ENCODE assay signal across 8 cellular contexts in the genomic region with DNA sequence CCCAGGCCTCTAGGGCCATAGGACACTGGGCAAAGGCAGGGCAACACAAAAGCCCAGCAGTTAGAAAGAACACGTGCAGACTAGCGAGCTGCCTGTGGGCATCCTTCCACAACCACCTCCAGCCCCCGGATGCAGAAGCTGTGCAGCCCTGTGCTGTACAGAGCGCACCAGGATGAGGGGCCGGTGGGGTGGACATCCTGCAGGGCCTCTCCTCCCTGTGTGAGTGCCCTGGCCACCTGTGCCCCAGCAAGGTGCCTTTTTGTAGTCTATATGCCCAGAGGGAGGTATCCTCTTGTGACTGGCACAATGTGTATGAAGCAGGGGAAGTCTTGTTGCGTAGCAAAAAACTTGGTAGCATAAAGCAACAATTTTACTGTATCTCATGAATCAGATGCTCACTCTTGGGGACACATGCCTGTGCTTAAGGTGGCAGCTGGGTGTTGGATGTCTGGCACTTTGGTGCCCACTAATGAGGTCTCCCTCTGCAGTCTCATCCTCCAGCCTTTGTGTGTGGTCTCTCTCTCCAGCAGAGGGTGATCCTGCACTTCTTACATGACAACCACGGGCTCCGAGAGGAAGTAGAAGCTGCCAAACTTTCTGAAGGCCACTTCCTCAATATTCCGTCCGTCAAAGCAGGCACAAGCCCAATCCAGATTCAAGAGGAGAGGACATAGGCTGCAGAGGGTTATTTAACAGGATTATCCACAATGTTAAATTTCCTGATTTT. TPM values are rescaled to one million over a fixed set of nuclear protein-coding genes. Genes with fewer than 3 reads are reported as not detected.
DNase-seq lines count a peak whose midpoint lies in the region; ATAC-seq, FAIRE-seq and TF ChIP-seq lines count a peak whose summit lies in the region.

No MANE protein-coding gene starts in this region.

- peak overlapping the region; percentile 10 to 18; a peak in 3 of 6 replicates for H3K27ac ChIP-seq in A549

- H3K4me3 Mint-ChIP-seq in HFFc6 = no peak overlapping the region
- H3K4me3 Mint-ChIP-seq in activated T-helper 1 cell treated with anti-CD3 and anti-CD28 coated beads, Interleukin-12 subunit alpha, Interleukin-12 subunit beta, Interleukin-2, Interleukin-4 antibody, amounts not matched to agents 30 ng/mL and 10 ng/mL and 1 ng/mL, durations not matched to agents 14 hours and 24 hours and 36 hours = no peak overlapping the region

- H3K4me3 ChIP-seq in A549 (no peak overlapping the region), fibroblast of villous mesenchyme (ENCODE audit: low read depth, low read length) (no peak overlapping the region)

- H3K4me2 ChIP-seq in A549 = 0 out of 3 replicates have a peak overlapping the region, but pooled peaks have one; percentile 9

- TF ChIP-seq EP300 in A549 (IDR thresholded peaks at IDR 0.05) = no peak

- no peak for TF ChIP-seq POLR2A in A549 (IDR thresholded peaks at IDR 0.05; ENCODE audit: low read length)

- peaks cover 22% of the 10 kb centered on the region for H3K4me1 Mint-ChIP-seq in HFFc6 (ENCODE audit: low read depth)
- peaks cover 56% of the 10 kb centered on the region for H3K4me1 Mint-ChIP-seq in activated T-helper 1 cell treated with anti-CD3 and anti-CD28 coated beads, Interleukin-12 subunit alpha, Interleukin-12 subunit beta, Interleukin-2, Interleukin-4 antibody, amounts not matched to agents 30 ng/mL and 10 ng/mL and 1 ng/mL, durations not matched to agents 14 hours and 24 hours and 36 hours (ENCODE audit: low read depth)

- TF ChIP-seq RAD21 in A549 (conservative IDR thresholded peaks at IDR 0.05 in 1 of 2, IDR thresholded peaks at IDR 0.05 in 1 of 2) = peak; percentile 71 to 75

- CTCF ChIA-PET in A549 (lab: Yijun Ruan, JAX) = interaction anchor here (0.6 to 8.1 kb wide), 44 partner anchors 9 to 447 kb away, joined by 3 to 111 read pairs (median 4); partner anchors contain the start of genes DYNC2I1 and NCAPG2

- intact Hi-C loops in activated T-helper 1 cell treated with anti-CD3 and anti-CD28 coated beads, Interleukin-12 subunit alpha, Interleukin-12 subunit beta, Interleukin-2, Interleukin-4 antibody, amounts not matched to agents 30 ng/mL and 10 ng/mL and 1 ng/mL, durations not matched to agents 14 hours and 24 hours and 36 hours (cut with micrococcal nuclease) = loop anchor here (1.0 kb wide), 1 partner anchor 281 kb away; no protein-coding TSS in a partner anchor

- peak; percentile 96 for ATAC-seq in A549
- ATAC-seq in omental fat pad (ENCODE audit: low FRiP score) = peak; percentile 42

- H3K9me3 Mint-ChIP-seq in HFFc6 = no peaks in the 10 kb centered on the region
- no peaks in the 10 kb centered on the region for H3K9me3 Mint-ChIP-seq in activated T-helper 1 cell treated with anti-CD3 and anti-CD28 coated beads, Interleukin-12 subunit alpha, Interleukin-12 subunit beta, Interleukin-2, Interleukin-4 antibody, amounts not matched to agents 30 ng/mL and 10 ng/mL and 1 ng/mL, durations not matched to agents 14 hours and 24 hours and 36 hours

- peaks cover 19% of the 10 kb centered on the region for H3K36me3 Mint-ChIP-seq in HFFc6 (ENCODE audit: low read depth)
- H3K36me3 Mint-ChIP-seq in activated T-helper 1 cell treated with anti-CD3 and anti-CD28 coated beads, Interleukin-12 subunit alpha, Interleukin-12 subunit beta, Interleukin-2, Interleukin-4 antibody, amounts not matched to agents 30 ng/mL and 10 ng/mL and 1 ng/mL, durations not matched to agents 14 hours and 24 hours and 36 hours (ENCODE audit: low read depth) = peaks cover 38% of the 10 kb centered on the region

- TF ChIP-seq CTCF in A549 (IDR thresholded peaks at IDR 0.05) (peak; percentile 65), HFFc6 (IDR thresholded peaks at IDR 0.05) (peak; percentile 70), fibroblast of villous mesenchyme (IDR thresholded peaks at IDR 0.05; ENCODE audit: insufficient read depth, low read depth, low read length) (peak; percentile 71), omental fat pad (IDR thresholded peaks at IDR 0.05) (no peak)

- H3K27ac Mint-ChIP-seq in HFFc6 = peak overlapping the region; percentile 56
- H3K27ac Mint-ChIP-seq in activated T-helper 1 cell treated with anti-CD3 and anti-CD28 coated beads, Interleukin-12 subunit alpha, Interleukin-12 subunit beta, Interleukin-2, Interleukin-4 antibody, amounts not matched to agents 30 ng/mL and 10 ng/mL and 1 ng/mL, durations not matched to agents 14 hours and 24 hours and 36 hours = peak overlapping the region; percentile 41

- no peaks in the 10 kb centered on the region for H3K27me3 Mint-ChIP-seq in HFFc6 (ENCODE audit: insufficient read depth)
- H3K27me3 Mint-ChIP-seq in activated T-helper 1 cell treated with anti-CD3 and anti-CD28 coated beads, Interleukin-12 subunit alpha, Interleukin-12 subunit beta, Interleukin-2, Interleukin-4 antibody, amounts not matched to agents 30 ng/mL and 10 ng/mL and 1 ng/mL, durations not matched to agents 14 hours and 24 hours and 36 hours (ENCODE audit: insufficient read depth) = no peaks in the 10 kb centered on the region

- H3K4me1 ChIP-seq in A549 = peaks cover 6% of the 10 kb centered on the region; the same call in 2 of the 3 replicates

- 63% methylated on average over 8 of the region's 10 CpGs for WGBS in A549 (ENCODE audit: missing lambda C conversion rate)

- no peaks in the 10 kb centered on the region for H3K9me3 ChIP-seq in A549

- FAIRE-seq in A549 (lab: Jason Lieb, UNC) = no peak

- DNase-seq in A549 (ENCODE audit: low read depth in 1 of 2, low spot score in 1 of 2) (peak; percentile 51 to 76), GDM1 (lab: John Stamatoyannopoulos, UW) (peak; percentile 78), HFFc6 (peak; percentile 56), NCI-H526 treated with DMSO at 0.1 percent for 48 hours (lab: John Stamatoyannopoulos, UW) (peak; percentile 21), fibroblast of villous mesenchyme (ENCODE audit: low read depth) (peak; percentile 82), omental fat pad (ENCODE audit: low spot score) (no peak), DMS79 (lab: John Stamatoyannopoulos, UW) (no peak)
- no peak for DNase-seq in activated T-helper 1 cell treated with anti-CD3 and anti-CD28 coated beads, Interleukin-12 subunit alpha, Interleukin-12 subunit beta, Interleukin-2, Interleukin-4 antibody, amounts not matched to agents 30 ng/mL and 10 ng/mL and 1 ng/mL, durations not matched to agents 14 hours and 24 hours and 36 hours (ENCODE audit: low spot score)

- POLR2A ChIA-PET in A549 (lab: Yijun Ruan, JAX) = no interaction called here

TF ChIP-seq in A549, 52 proteins besides CTCF, POLR2A, EP300 and RAD21:
- TF ChIP-seq SMC3 (IDR thresholded peaks at IDR 0.05) = peak; percentile 59
- no peak for TF ChIP-seq HEYL (CRISPR knock-in tag; IDR thresholded peaks at IDR 0.05)
TF ChIP-seq in A549: peak in this region for 1.

RNA-seq across cellular contexts. Expression of gene NCAPG2, which starts 8.7 kb away (rescaled TPM):
- 49.2 and 63.0 TPM in 2 replicates for polyA plus RNA-seq in A549 (2011; rRNA removed)
- 39.7 and 41.5 TPM in 2 replicates for polyA plus RNA-seq in A549 (2012; cell fraction: cytosol; rRNA removed)
- polyA plus RNA-seq in A549 (2012; cell fraction: nucleus; rRNA removed) = 34.7 and 47.1 TPM in 2 replicates
- polyA plus RNA-seq in A549 (2017; fragmentation: RNase III; extraction: RNeasy Plus Mini Kit Qiagen cat#74134 plus additional on column Dnase treatment) = 49.4 to 54.0 TPM (median 53.8 TPM) in 3 replicates
- 70.8 and 71.5 TPM in 2 replicates for polyA minus RNA-seq in A549 (2011; rRNA and poly(A)+ RNA removed)
- total RNA-seq in HFFc6 (2021; fragmentation: NEBNext Ultra II Directional; extraction: Animal tissue kit (Norgen Biotek cat#: 25700)) = 10 to 100 TPM; 27.1 to 60.3 (median 54.8) TPM
- 76.5 and 86.9 TPM in 2 replicates for total RNA-seq in activated T-helper 1 cell treated with anti-CD3 and anti-CD28 coated beads, Interleukin-12 subunit alpha, Interleukin-12 subunit beta, Interleukin-2, Interleukin-4 antibody, amounts not matched to agents 30 ng/mL and 10 ng/mL and 1 ng/mL, durations not matched to agents 14 hours and 24 hours and 36 hours
- 16.4 and 17.7 TPM in 2 replicates for total RNA-seq in fibroblast of villous mesenchyme
- 1 to 10 TPM; 5.0 to 9.4 (median 8.7) TPM for total RNA-seq in omental fat pad

Comparison
In these comparisons a context has a peak if more than half of its experiments do, and no peak if none do; other contexts are left out.
1. DNase-seq: peak in A549 (2 of 2), GDM1 (single experiment), HFFc6 (single experiment), NCI-H526 treated with DMSO at 0.1 percent for 48 hours (single experiment) and fibroblast of villous mesenchyme (single experiment); none in activated T-helper 1 cell treated with anti-CD3 and anti-CD28 coated beads, Interleukin-12 subunit alpha, Interleukin-12 subunit beta, Interleukin-2, Interleukin-4 antibody, amounts not matched to agents 30 ng/mL and 10 ng/mL and 1 ng/mL, durations not matched to agents 14 hours and 24 hours and 36 hours (single experiment), omental fat pad (single experiment) and DMS79 (single experiment).
2. CTCF ChIP-seq: peak in A549 (single experiment), HFFc6 (single experiment) and fibroblast of villous mesenchyme (single experiment); none in omental fat pad (0 of 3).